In the genomic region with DNA sequence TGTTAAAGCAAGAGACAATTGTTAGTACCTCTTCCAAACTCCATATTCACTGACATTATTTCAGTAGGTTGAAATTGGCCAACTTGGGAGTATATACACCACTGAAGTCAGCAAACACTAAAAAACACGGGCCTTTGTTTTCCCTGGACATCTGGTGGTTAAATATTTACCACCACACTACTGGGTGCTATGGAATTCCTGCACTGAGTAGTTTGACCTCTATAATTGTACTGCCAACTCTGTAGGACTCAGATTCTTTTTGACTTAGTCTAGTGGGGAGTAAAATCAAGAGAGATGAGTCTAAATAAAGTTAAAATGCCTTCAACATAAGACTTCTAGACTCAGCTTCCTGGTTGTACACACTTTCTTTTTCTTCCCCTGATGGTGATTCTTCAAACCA, we compare ENCODE assay signal across 11 cellular contexts. TPM values are rescaled to one million over a fixed set of nuclear protein-coding genes. Genes with fewer than 3 reads are reported as not detected.
DNase-seq lines count a peak whose midpoint lies in the region; ATAC-seq and TF ChIP-seq lines count a peak whose summit lies in the region.
"Had no signal": no experiment of that assay in that cellular context is flagged by ENCODE, and none has a peak within 500 bp of the region (broad histone marks: within the 10 kb centered on the region; RNA-seq: fewer than 3 reads in every experiment).

No MANE protein-coding gene starts in this region.

- no peaks in the 10 kb centered on the region for H3K79me1 ChIP-seq in mesenchymal stem cell (replicated peaks; ENCODE audit: low read length, poor library complexity, severe bottlenecking)

- H2BK120ac ChIP-seq in mesenchymal stem cell (ENCODE audit: low read depth, low read length) = no peak overlapping the region

- no peak overlapping the region for H2AFZ ChIP-seq in mesenchymal stem cell (ENCODE audit: low read depth, low read length)

- no peak overlapping the region for H4K8ac ChIP-seq in mesenchymal stem cell (ENCODE audit: low read length)

- no peak for ATAC-seq in HG03108 (IDR thresholded peaks at IDR 0.05; ENCODE audit: unreplicated experiment)
- ATAC-seq: K562; stimulated activated naive CD8-positive, alpha-beta T cell treated with anti-CD3 and anti-CD28 coated beads, Interleukin-15, amount 100 ng/mL, for 72 hours had no signal

- H3K18ac ChIP-seq in mesenchymal stem cell (ENCODE audit: low read depth in 1 of 2, low read length in 2 of 2) = peak overlapping the region in 1 of 2 experiments; percentile 52

- no peak overlapping the region for H4K91ac ChIP-seq in mesenchymal stem cell (ENCODE audit: low read length)

- no peaks in the 10 kb centered on the region for H3K9me3 ChIP-seq in mesenchymal stem cell (ENCODE audit: control insufficient read depth, low read length)

- no peaks in the 10 kb centered on the region for H3K36me3 ChIP-seq in mesenchymal stem cell (ENCODE audit: control insufficient read depth in 1 of 2, insufficient read depth in 2 of 2, low read depth in 1 of 2, low read length in 2 of 2)

- peak; percentile 62 for DNase-seq in Caki2 (ENCODE audit: low read depth)
- DNase-seq in LoVo (ENCODE audit: low spot score) = peak; percentile 57
- peak; percentile 80 for DNase-seq in choroid plexus epithelial cell (ENCODE audit: low read depth)
- DNase-seq in mesenchymal stem cell = peak; percentile 31
- no peak for DNase-seq in activated CD8-positive, alpha-beta memory T cell treated with anti-CD3 and anti-CD28 coated beads for 24 hours
- DNase-seq in GM19238 (ENCODE audit: insufficient read length, low spot score) = no peak
- no peak for DNase-seq in NAMALWA (ENCODE audit: low spot score)
- DNase-seq: head of caudate nucleus; stimulated activated naive CD8-positive, alpha-beta T cell treated with anti-CD3 and anti-CD28 coated beads, Interleukin-15, amount 100 ng/mL, for 72 hours had no signal

- peaks cover 2% of the 10 kb centered on the region for H3K4me1 ChIP-seq in mesenchymal stem cell (ENCODE audit: control insufficient read depth, insufficient read depth, low read depth, low read length)

- no peak overlapping the region for H2BK12ac ChIP-seq in mesenchymal stem cell (ENCODE audit: low read length in 2 of 2)

- H3K4me3 ChIP-seq in choroid plexus epithelial cell (ENCODE audit: low read depth, low read length) (no peak overlapping the region), mesenchymal stem cell (ENCODE audit: insufficient read depth in 1 of 2, low read depth in 1 of 2, low read length in 2 of 2) (no peak overlapping the region)
- H3K4me3 ChIP-seq: K562 had no signal

- TF ChIP-seq CTCF in choroid plexus epithelial cell (conservative IDR thresholded peaks at IDR 0.05; ENCODE audit: low read depth, low read length) = no peak

- no peaks in the 10 kb centered on the region for H3K27me3 ChIP-seq in mesenchymal stem cell (ENCODE audit: control insufficient read depth in 1 of 2, insufficient read depth in 1 of 2, low read length in 2 of 2)

- no peak overlapping the region for H3K14ac ChIP-seq in mesenchymal stem cell (ENCODE audit: low read length in 2 of 2)

- H2BK5ac ChIP-seq in mesenchymal stem cell (ENCODE audit: low read depth, low read length, poor library complexity, severe bottlenecking) = no peak overlapping the region

- in situ Hi-C loops in Caki2 (cut with HindIII; ENCODE audit: low pct_unique_long_range_greater_than_20kb, low sequenced_read_pairs) = no loop called here

- no CpG with 5 or more reads among the region's 1 CpG for WGBS in mesenchymal stem cell

- no peak overlapping the region for H3K9ac ChIP-seq in mesenchymal stem cell (ENCODE audit: low read length)

- peak overlapping the region; percentile 87 for H3K27ac ChIP-seq in mesenchymal stem cell (ENCODE audit: low read length, poor library complexity, severe bottlenecking)

- H2AK5ac ChIP-seq in mesenchymal stem cell (ENCODE audit: low read length, severe bottlenecking) = no peak overlapping the region

- no peak overlapping the region for H2BK15ac ChIP-seq in mesenchymal stem cell (ENCODE audit: low read depth, poor library complexity, severe bottlenecking)

- no peak overlapping the region for H3K4me2 ChIP-seq in mesenchymal stem cell (ENCODE audit: low read length, poor library complexity, severe bottlenecking)

- no peak overlapping the region for H3K4ac ChIP-seq in mesenchymal stem cell (ENCODE audit: low read depth in 1 of 2, low read length in 2 of 2)

- H3K23ac ChIP-seq in mesenchymal stem cell (ENCODE audit: low read length in 2 of 2) = no peak overlapping the region

RNA-seq across cellular contexts. Expression of a gene that starts 41.3 kb away (rescaled TPM):
- 82.8 and 134 TPM in 2 replicates for total RNA-seq in Caki2 (2014; rRNA removed; shearing (Covaris generic); ENCODE audit: low replicate concordance)
- 47.6 TPM for polyA plus RNA-seq in mesenchymal stem cell (2013, experiment 1 of 2)
- polyA plus RNA-seq in mesenchymal stem cell (2013, experiment 2 of 2) = 50.2 TPM

Comparison
In these comparisons a context has a peak if more than half of its experiments do, and no peak if none do; other contexts are left out.
1. DNase-seq: peak in Caki2 (single experiment), LoVo (single experiment), choroid plexus epithelial cell (single experiment) and mesenchymal stem cell (single experiment); none in activated CD8-positive, alpha-beta memory T cell treated with anti-CD3 and anti-CD28 coated beads for 24 hours (single experiment), GM19238 (single experiment) and NAMALWA (single experiment).